ENCODE assay signal across 13 cellular contexts in genomic region chr16:73062640-73063283, GRCh38. TPM values are rescaled to one million over a fixed set of nuclear protein-coding genes. Genes with fewer than 3 reads are reported as not detected.
DNase-seq lines count a peak whose midpoint lies in the region; ATAC-seq, FAIRE-seq and TF ChIP-seq lines count a peak whose summit lies in the region.
"Had no signal": no experiment of that assay in that cellular context is flagged by ENCODE, and none has a peak within 500 bp of the region (broad histone marks: within the 10 kb centered on the region; RNA-seq: fewer than 3 reads in every experiment).

No MANE protein-coding gene starts in this region.

- H3K79me2 ChIP-seq in smooth muscle cell (ENCODE audit: low read depth), result peaks cover 9% of the 10 kb centered on the region

- no peak for FAIRE-seq in kidney (lab: Jason Lieb, UNC)
- FAIRE-seq: bronchial epithelial cell, frontal cortex had no signal

- WGBS in smooth muscle cell (ENCODE audit: low lambda C conversion rate), result 2% methylated on average over 37 of the region's 38 CpGs

- H3K27ac ChIP-seq in kidney (ENCODE audit: low read depth in 2 of 2, low read length in 2 of 2) (peak overlapping the region in 1 of 2 donors; percentile 0), smooth muscle cell (ENCODE audit: low read depth) (no peak overlapping the region)

- peaks cover 0 to 17% of the 10 kb centered on the region in 2 donors for H3K4me1 ChIP-seq in kidney (ENCODE audit: control insufficient read depth in 1 of 2, insufficient read depth in 1 of 2, low read depth in 1 of 2, low read length in 2 of 2)
- peaks cover 59% of the 10 kb centered on the region for H3K4me1 ChIP-seq in smooth muscle cell (ENCODE audit: low read depth)

- peak overlapping the region; percentile 8; the same call in 1 of the 2 replicates for H3K4me3 ChIP-seq in H7 (ENCODE audit: insufficient read depth, low read depth, low read length)
- H3K4me3 ChIP-seq in astrocyte of the spinal cord (ENCODE audit: low read depth, low read length), result peak overlapping the region; percentile 12
- H3K4me3 ChIP-seq in kidney (ENCODE audit: low read length in 2 of 2), result peak overlapping the region in 1 of 2 donors; percentile 30
- H3K4me3 ChIP-seq in smooth muscle cell, result peak overlapping the region; percentile 41

- TF ChIP-seq CTCF in astrocyte of the spinal cord (IDR thresholded peaks at IDR 0.05; ENCODE audit: low read depth, low read length) (no peak), kidney (IDR thresholded peaks at IDR 0.05; ENCODE audit: borderline replicate concordance, extremely low read depth, insufficient read depth) (no peak), smooth muscle cell (IDR thresholded peaks at IDR 0.05; ENCODE audit: borderline replicate concordance, insufficient read depth, poor library complexity, severe bottlenecking) (no peak)

- peaks cover 77% of the 10 kb centered on the region for H3K27me3 ChIP-seq in H7 (ENCODE audit: control insufficient read depth, insufficient read depth, low read length)
- H3K27me3 ChIP-seq in smooth muscle cell (ENCODE audit: low read depth), result peaks cover 75% of the 10 kb centered on the region

- H3K36me3 ChIP-seq in H7 (replicated peaks; ENCODE audit: control insufficient read depth, insufficient read depth, low read length) (no peaks in the 10 kb centered on the region), kidney (ENCODE audit: control insufficient read depth in 1 of 2, insufficient read depth in 2 of 2, low read length in 2 of 2) (no peaks in the 10 kb centered on the region), smooth muscle cell (ENCODE audit: low read depth) (no peaks in the 10 kb centered on the region)
- H3K36me3 ChIP-seq: tibial nerve had no signal

- H3K9ac ChIP-seq in kidney (ENCODE audit: low read length in 2 of 2) (no peak overlapping the region), smooth muscle cell (ENCODE audit: low read depth) (no peak overlapping the region)

- no peak for ATAC-seq in HG02623 (IDR thresholded peaks at IDR 0.05; ENCODE audit: unreplicated experiment)
- ATAC-seq in GM19023 (IDR thresholded peaks at IDR 0.05; ENCODE audit: unreplicated experiment), result no peak

- no peaks in the 10 kb centered on the region for H4K20me1 ChIP-seq in smooth muscle cell (ENCODE audit: low read depth)

- in situ Hi-C loops in astrocyte of the spinal cord (cut with HindIII; ENCODE audit: low sequenced_read_pairs), result no loop called here

- H3K4me2 ChIP-seq in smooth muscle cell, result peak overlapping the region; percentile 86

- no peak overlapping the region for H2AFZ ChIP-seq in smooth muscle cell (ENCODE audit: low read depth)

- no peaks in the 10 kb centered on the region for H3K9me3 ChIP-seq in kidney (ENCODE audit: control insufficient read depth in 1 of 2, low read length in 2 of 2)
- no peaks in the 10 kb centered on the region for H3K9me3 ChIP-seq in smooth muscle cell (replicated peaks; ENCODE audit: low read depth)
- H3K9me3 ChIP-seq: tibial nerve had no signal

- DNase-seq in H7 (peak; percentile 91), astrocyte of the spinal cord (ENCODE audit: low read depth, low spot score) (peak; percentile 39), kidney (peak; percentile 66), smooth muscle cell (lab: John Stamatoyannopoulos, UW; ENCODE audit: unreplicated experiment) (no peak)
- DNase-seq in effector CD8-positive, alpha-beta T cell (lab: John Stamatoyannopoulos, UW), result no peak
- DNase-seq: DMS 273 treated with DMSO at 0.1 percent for 48 hours; NCI-H774; stimulated activated CD4-positive, alpha-beta T cell treated with anti-CD3 and anti-CD28 coated beads, Interleukin-4, amount 100 ng/mL, for 4 hours had no signal

- intact Hi-C loops in kidney (cut with DNase I), result no loop called here

- H3F3A ChIP-seq in smooth muscle cell (ENCODE audit: low read depth), result peaks cover 9% of the 10 kb centered on the region

RNA-seq across cellular contexts. Expression of gene ZFHX3, which starts 14.8 kb away (rescaled TPM):
- total RNA-seq in H7 (2014; rRNA removed; shearing (Covaris generic)), result 1.2 and 1.3 TPM in 2 replicates
- total RNA-seq in kidney, result 29.3 TPM
- polyA plus RNA-seq in kidney (ENCODE audit: insufficient read depth, low read depth, low replicate concordance), result 2.3 TPM
- total RNA-seq in smooth muscle cell, result 6.5 and 9.8 TPM in 2 replicates
- 3.1 and 5.0 TPM in 2 replicates for polyA plus RNA-seq in smooth muscle cell

Comparison
In these comparisons a context has a peak if more than half of its experiments do, and no peak if none do; other contexts are left out.
1. DNase-seq: peak in H7 (single experiment), astrocyte of the spinal cord (single experiment) and kidney (single experiment); none in smooth muscle cell (single experiment) and effector CD8-positive, alpha-beta T cell (single experiment).